9 cellular contexts compared by ENCODE assay signal in genomic region chr16:20918486-20919239, GRCh38. TPM values are rescaled to one million over a fixed set of nuclear protein-coding genes. Genes with fewer than 3 reads are reported as not detected.
DNase-seq lines count a peak whose midpoint lies in the region; ATAC-seq and TF ChIP-seq lines count a peak whose summit lies in the region.
"Had no signal": no experiment of that assay in that cellular context is flagged by ENCODE, and none has a peak within 500 bp of the region (broad histone marks: within the 10 kb centered on the region; RNA-seq: fewer than 3 reads in every experiment).

No MANE protein-coding gene starts in this region.

- H3K27ac ChIP-seq in BLaER1, result peak overlapping the region; percentile 19; the same call in 1 of the 2 replicates

- peaks cover 43% of the 10 kb centered on the region for H3K4me1 ChIP-seq in BLaER1

- peak overlapping the region; percentile 70; the same call in 1 of the 2 replicates for H3K4me2 ChIP-seq in BLaER1

- no peak overlapping the region for H3K9ac ChIP-seq in BLaER1

- no peaks in the 10 kb centered on the region for H4K20me1 ChIP-seq in BLaER1

- peak; percentile 9 for DNase-seq in NCI-H460 (ENCODE audit: extremely low read depth, low read depth)
- DNase-seq in fibroblast of gingiva (ENCODE audit: low read depth), result peak; percentile 75
- DNase-seq in omental fat pad (ENCODE audit: low spot score), result no peak
- DNase-seq in stimulated activated CD4-positive, alpha-beta T cell treated with anti-CD3 and anti-CD28 coated beads, Interleukin-2, amount 100 ng/mL, for 48 hours, result no peak
- DNase-seq in NK-92 treated with Interleukin-12 subunit alpha and Interleukin-12 subunit beta, amount 100 ng/mL, for 24 hours (lab: John Stamatoyannopoulos, UW), result no peak
- no peak for DNase-seq in effector CD8-positive, alpha-beta T cell (lab: John Stamatoyannopoulos, UW)
- DNase-seq: activated CD8-positive, alpha-beta memory T cell treated with anti-CD3 and anti-CD28 coated beads, Interleukin-2, amount 50 U/mL, for 48 hours had no signal

- H3K36me3 ChIP-seq in BLaER1, result peaks cover 47% of the 10 kb centered on the region

- H3K27me3 ChIP-seq in BLaER1, result no peaks in the 10 kb centered on the region

- H3K4me3 ChIP-seq in BLaER1, result no peak overlapping the region

- H3K9me3 ChIP-seq in BLaER1, result peaks cover 14% of the 10 kb centered on the region

- ATAC-seq in omental fat pad (ENCODE audit: low FRiP score) (peak; percentile 61), GM18858 (IDR thresholded peaks at IDR 0.05; ENCODE audit: unreplicated experiment) (no peak)

- TF ChIP-seq CTCF in omental fat pad (IDR thresholded peaks at IDR 0.05), result no peak

RNA-seq across cellular contexts. Expression of gene LYRM1, which starts 18.1 kb away (rescaled TPM):
- total RNA-seq in NCI-H460 (2014; rRNA removed; shearing (Covaris generic)), result 72.7 and 74.2 TPM in 2 replicates
- 36.4 and 60.3 TPM in 2 replicates for polyA plus RNA-seq in NCI-H460 (2014; cell fraction: nucleus; rRNA removed)
- 10 to 100 TPM; 31.3 to 68.3 (median 50.3) TPM for total RNA-seq in omental fat pad

RNA-seq across cellular contexts. Expression of gene DCUN1D3, which starts 18.5 kb away (rescaled TPM):
- total RNA-seq in NCI-H460 (2014; rRNA removed; shearing (Covaris generic)), result 10.0 and 10.1 TPM in 2 replicates
- polyA plus RNA-seq in NCI-H460 (2014; cell fraction: nucleus; rRNA removed), result 2.8 and 4.0 TPM in 2 replicates
- total RNA-seq in omental fat pad, result 100 to 1,000 TPM in 1 of 4 donors, 10 to 100 TPM in 3; 37.4 to 103 (median 79.9) TPM

Comparison
In these comparisons a context has a peak if more than half of its experiments do, and no peak if none do; other contexts are left out.
1. DNase-seq: peak in NCI-H460 (single experiment) and fibroblast of gingiva (single experiment); none in omental fat pad (single experiment), stimulated activated CD4-positive, alpha-beta T cell treated with anti-CD3 and anti-CD28 coated beads, Interleukin-2, amount 100 ng/mL, for 48 hours (0 of 2), NK-92 treated with Interleukin-12 subunit alpha and Interleukin-12 subunit beta, amount 100 ng/mL, for 24 hours (single experiment) and effector CD8-positive, alpha-beta T cell (single experiment).